In genomic region chr7:18352339-18353255, GRCh38 we compare ENCODE assay signal across 8 cellular contexts.
DNase-seq lines count a peak whose midpoint lies in the region; ATAC-seq and TF ChIP-seq lines count a peak whose summit lies in the region.

No MANE protein-coding gene starts in this region.

- H3K27me3 ChIP-seq in mammary epithelial cell (ENCODE audit: insufficient read depth, low read length): no peaks in the 10 kb centered on the region
- H3K27me3 ChIP-seq in kidney epithelial cell (ENCODE audit: control insufficient read depth, insufficient read depth, low read length): no peaks in the 10 kb centered on the region
- H3K27me3 ChIP-seq in thoracic aorta (replicated peaks; ENCODE audit: insufficient read depth): no peaks in the 10 kb centered on the region

- H3K4me2 ChIP-seq in mammary epithelial cell (ENCODE audit: insufficient read depth, low read depth, low read length): peak overlapping the region; percentile 69

- no peaks in the 10 kb centered on the region for H4K20me1 ChIP-seq in mammary epithelial cell (ENCODE audit: insufficient read depth, low read length)

- peak overlapping the region; percentile 65 for H2AFZ ChIP-seq in mammary epithelial cell (ENCODE audit: low read depth, low read length)

- dilution Hi-C loops in mammary epithelial cell (cut with HindIII; ENCODE audit: low sequenced_read_pairs): loop anchor here (25.0 kb wide), 2 partner anchors 135 to 210 kb away; partner anchors contain the start of gene HDAC9

- BruUV-seq in mammary epithelial cell (replicated peaks; lab: Mats Ljungman, UMichigan): no TSS peak

- ATAC-seq in GM19035 (IDR thresholded peaks at IDR 0.05; ENCODE audit: unreplicated experiment) (peak; percentile 72), HG03442 (IDR thresholded peaks at IDR 0.05; ENCODE audit: unreplicated experiment) (peak; percentile 75), thoracic aorta (ENCODE audit: insufficient number of reproducible peaks, low FRiP score, low read depth) (no peak)

- CTCF ChIA-PET in mammary epithelial cell (lab: Charles Lee; ENCODE audit: low non-redundant PET): interaction anchor here (0.6 to 1.3 kb wide), 5 partner anchors 203 to 1139 kb away, joined by 3 to 6 read pairs (median 4); no protein-coding TSS in a partner anchor

- TF ChIP-seq CTCF in mammary epithelial cell (conservative IDR thresholded peaks at IDR 0.05 in 1 of 2, IDR thresholded peaks at IDR 0.05 in 1 of 2; ENCODE audit: extremely low read depth in 1 of 2, insufficient read depth in 1 of 2, low read depth in 1 of 2, low read length in 2 of 2) (peak; percentile 69 to 70), kidney epithelial cell (IDR thresholded peaks at IDR 0.05; ENCODE audit: insufficient read depth, low read length, poor library complexity, severe bottlenecking) (peak; percentile 50), thoracic aorta (IDR thresholded peaks at IDR 0.05) (peak; percentile 56)

- H3K9me3 ChIP-seq in mammary epithelial cell (replicated peaks; ENCODE audit: insufficient read depth, low read length) (no peaks in the 10 kb centered on the region), thoracic aorta (no peaks in the 10 kb centered on the region)

- no peaks in the 10 kb centered on the region for H3K79me2 ChIP-seq in mammary epithelial cell (ENCODE audit: insufficient read depth, low read length)

- H3K4me1 ChIP-seq in mammary epithelial cell (ENCODE audit: insufficient read depth, low read length): no peaks in the 10 kb centered on the region
- peaks cover 8 to 16% of the 10 kb centered on the region in 2 donors for H3K4me1 ChIP-seq in thoracic aorta (ENCODE audit: control insufficient read depth in 1 of 2, low read depth in 2 of 2)

- WGBS in mammary epithelial cell (ENCODE audit: low coverage, missing lambda C conversion rate): 44% methylated on average over 7 of the region's 7 CpGs

- no peak overlapping the region for H3K27ac ChIP-seq in mammary epithelial cell (ENCODE audit: insufficient read depth, low read depth, low read length)
- H3K27ac ChIP-seq in thoracic aorta: peak overlapping the region in 1 of 2 donors; percentile 25

- H3K36me3 ChIP-seq in mammary epithelial cell (ENCODE audit: insufficient read depth, low read length) (no peaks in the 10 kb centered on the region), kidney epithelial cell (ENCODE audit: control insufficient read depth, insufficient read depth, low read length) (no peaks in the 10 kb centered on the region), thoracic aorta (no peaks in the 10 kb centered on the region)

- no peak overlapping the region for H3K9ac ChIP-seq in mammary epithelial cell (ENCODE audit: insufficient read depth, low read length)

- intact Hi-C loops in mammary epithelial cell (cut with micrococcal nuclease): loop anchor here (1.0 to 2.0 kb wide), 5 partner anchors 219 to 1313 kb away; no protein-coding TSS in a partner anchor

- H3K4me3 ChIP-seq in mammary epithelial cell (replicated peaks in 1 of 3; ENCODE audit: insufficient read depth in 1 of 3, low read depth in 2 of 3, low read length in 3 of 3) (peak overlapping the region in 1 of 3 experiments; percentile 26), kidney epithelial cell (ENCODE audit: low read depth, low read length) (no peak overlapping the region), thoracic aorta (peak overlapping the region; percentile 64)

- DNase-seq in COR-L47 (lab: John Stamatoyannopoulos, UW) (peak; percentile 51), NCI-H69 (lab: John Stamatoyannopoulos, UW) (peak; percentile 84), mammary epithelial cell (peak; percentile 67), kidney epithelial cell (ENCODE audit: low read depth) (no peak), thoracic aorta (ENCODE audit: low spot score) (no peak), 8988T (no peak)

- in situ Hi-C loops in mammary epithelial cell (cut with MboI; ENCODE audit: low sequenced_read_pairs in 2 of 2): loop anchor here (10.0 to 25.0 kb wide), 3 partner anchors 160 to 1310 kb away; no protein-coding TSS in a partner anchor

Comparison
In these comparisons a context has a peak if more than half of its experiments do, and no peak if none do; other contexts are left out.
1. DNase-seq: peak in COR-L47 (single experiment), NCI-H69 (single experiment) and mammary epithelial cell (single experiment); none in kidney epithelial cell (single experiment), thoracic aorta (single experiment) and 8988T (single experiment).
2. Peak in every context shown above with its lines, with median percentiles within 50 percentile points of each other: CTCF ChIP-seq.